1 cellular context compared by ENCODE assay signal in the genomic region with DNA sequence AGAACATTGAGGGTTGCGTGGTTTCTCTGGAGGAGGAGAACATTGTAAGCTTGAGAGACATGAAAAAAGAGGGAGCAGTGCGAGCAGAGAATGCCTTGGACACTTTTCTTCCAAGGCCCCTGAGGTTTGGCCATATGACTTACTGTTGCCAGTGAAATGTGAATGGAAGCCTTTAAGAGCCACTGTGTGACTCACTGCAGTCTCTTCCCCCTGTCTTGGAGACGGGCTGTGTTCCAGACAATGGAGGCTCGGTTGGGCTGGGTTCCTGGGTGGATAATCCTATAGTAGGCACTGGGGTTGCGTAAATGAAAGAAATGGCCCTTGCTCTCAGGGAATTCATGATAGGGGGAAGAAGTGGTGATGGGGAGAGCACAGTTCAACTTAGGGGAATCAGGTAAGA.
TF ChIP-seq lines count a peak whose summit lies in the region.

No MANE protein-coding gene starts in this region.

TF ChIP-seq in WTC11, 78 proteins besides CTCF, POLR2A, EP300 and RAD21 (continued from another document):
- TF ChIP-seq, protein P1, sequence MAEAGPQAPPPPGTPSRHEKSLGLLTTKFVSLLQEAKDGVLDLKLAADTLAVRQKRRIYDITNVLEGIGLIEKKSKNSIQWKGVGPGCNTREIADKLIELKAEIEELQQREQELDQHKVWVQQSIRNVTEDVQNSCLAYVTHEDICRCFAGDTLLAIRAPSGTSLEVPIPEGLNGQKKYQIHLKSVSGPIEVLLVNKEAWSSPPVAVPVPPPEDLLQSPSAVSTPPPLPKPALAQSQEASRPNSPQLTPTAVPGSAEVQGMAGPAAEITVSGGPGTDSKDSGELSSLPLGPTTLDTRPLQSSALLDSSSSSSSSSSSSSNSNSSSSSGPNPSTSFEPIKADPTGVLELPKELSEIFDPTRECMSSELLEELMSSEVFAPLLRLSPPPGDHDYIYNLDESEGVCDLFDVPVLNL (CRISPR knock-in tag; IDR thresholded peaks at IDR 0.05; ENCODE audit: borderline replicate concordance, low read depth), result no peak
- TF ChIP-seq CBFB (CRISPR knock-in tag; IDR thresholded peaks at IDR 0.05; ENCODE audit: low read depth) (no peak), RELA (CRISPR knock-in tag; IDR thresholded peaks at IDR 0.05; ENCODE audit: borderline replicate concordance) (no peak), GABPB1 (CRISPR knock-in tag; IDR thresholded peaks at IDR 0.05) (no peak), ZNF138 (CRISPR knock-in tag; conservative IDR thresholded peaks at IDR 0.05) (no peak)
- TF ChIP-seq, protein P2, sequence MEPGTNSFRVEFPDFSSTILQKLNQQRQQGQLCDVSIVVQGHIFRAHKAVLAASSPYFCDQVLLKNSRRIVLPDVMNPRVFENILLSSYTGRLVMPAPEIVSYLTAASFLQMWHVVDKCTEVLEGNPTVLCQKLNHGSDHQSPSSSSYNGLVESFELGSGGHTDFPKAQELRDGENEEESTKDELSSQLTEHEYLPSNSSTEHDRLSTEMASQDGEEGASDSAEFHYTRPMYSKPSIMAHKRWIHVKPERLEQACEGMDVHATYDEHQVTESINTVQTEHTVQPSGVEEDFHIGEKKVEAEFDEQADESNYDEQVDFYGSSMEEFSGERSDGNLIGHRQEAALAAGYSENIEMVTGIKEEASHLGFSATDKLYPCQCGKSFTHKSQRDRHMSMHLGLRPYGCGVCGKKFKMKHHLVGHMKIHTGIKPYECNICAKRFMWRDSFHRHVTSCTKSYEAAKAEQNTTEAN (CRISPR knock-in tag; IDR thresholded peaks at IDR 0.05), result no peak
- TF ChIP-seq, protein P3, sequence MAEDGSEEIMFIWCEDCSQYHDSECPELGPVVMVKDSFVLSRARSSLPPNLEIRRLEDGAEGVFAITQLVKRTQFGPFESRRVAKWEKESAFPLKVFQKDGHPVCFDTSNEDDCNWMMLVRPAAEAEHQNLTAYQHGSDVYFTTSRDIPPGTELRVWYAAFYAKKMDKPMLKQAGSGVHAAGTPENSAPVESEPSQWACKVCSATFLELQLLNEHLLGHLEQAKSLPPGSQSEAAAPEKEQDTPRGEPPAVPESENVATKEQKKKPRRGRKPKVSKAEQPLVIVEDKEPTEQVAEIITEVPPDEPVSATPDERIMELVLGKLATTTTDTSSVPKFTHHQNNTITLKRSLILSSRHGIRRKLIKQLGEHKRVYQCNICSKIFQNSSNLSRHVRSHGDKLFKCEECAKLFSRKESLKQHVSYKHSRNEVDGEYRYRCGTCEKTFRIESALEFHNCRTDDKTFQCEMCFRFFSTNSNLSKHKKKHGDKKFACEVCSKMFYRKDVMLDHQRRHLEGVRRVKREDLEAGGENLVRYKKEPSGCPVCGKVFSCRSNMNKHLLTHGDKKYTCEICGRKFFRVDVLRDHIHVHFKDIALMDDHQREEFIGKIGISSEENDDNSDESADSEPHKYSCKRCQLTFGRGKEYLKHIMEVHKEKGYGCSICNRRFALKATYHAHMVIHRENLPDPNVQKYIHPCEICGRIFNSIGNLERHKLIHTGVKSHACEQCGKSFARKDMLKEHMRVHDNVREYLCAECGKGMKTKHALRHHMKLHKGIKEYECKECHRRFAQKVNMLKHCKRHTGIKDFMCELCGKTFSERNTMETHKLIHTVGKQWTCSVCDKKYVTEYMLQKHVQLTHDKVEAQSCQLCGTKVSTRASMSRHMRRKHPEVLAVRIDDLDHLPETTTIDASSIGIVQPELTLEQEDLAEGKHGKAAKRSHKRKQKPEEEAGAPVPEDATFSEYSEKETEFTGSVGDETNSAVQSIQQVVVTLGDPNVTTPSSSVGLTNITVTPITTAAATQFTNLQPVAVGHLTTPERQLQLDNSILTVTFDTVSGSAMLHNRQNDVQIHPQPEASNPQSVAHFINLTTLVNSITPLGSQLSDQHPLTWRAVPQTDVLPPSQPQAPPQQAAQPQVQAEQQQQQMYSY (CRISPR knock-in tag; IDR thresholded peaks at IDR 0.05), result no peak
- TF ChIP-seq, protein P4, sequence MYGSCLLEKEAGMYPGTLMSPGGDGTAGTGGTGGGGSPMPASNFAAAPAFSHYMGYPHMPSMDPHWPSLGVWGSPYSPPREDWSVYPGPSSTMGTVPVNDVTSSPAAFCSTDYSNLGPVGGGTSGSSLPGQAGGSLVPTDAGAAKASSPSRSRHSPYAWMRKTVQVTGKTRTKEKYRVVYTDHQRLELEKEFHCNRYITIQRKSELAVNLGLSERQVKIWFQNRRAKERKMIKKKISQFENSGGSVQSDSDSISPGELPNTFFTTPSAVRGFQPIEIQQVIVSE (CRISPR knock-in tag; IDR thresholded peaks at IDR 0.05; ENCODE audit: borderline replicate concordance), result no peak
